ENCODE assay signal across 1 cellular context in the genomic region with DNA sequence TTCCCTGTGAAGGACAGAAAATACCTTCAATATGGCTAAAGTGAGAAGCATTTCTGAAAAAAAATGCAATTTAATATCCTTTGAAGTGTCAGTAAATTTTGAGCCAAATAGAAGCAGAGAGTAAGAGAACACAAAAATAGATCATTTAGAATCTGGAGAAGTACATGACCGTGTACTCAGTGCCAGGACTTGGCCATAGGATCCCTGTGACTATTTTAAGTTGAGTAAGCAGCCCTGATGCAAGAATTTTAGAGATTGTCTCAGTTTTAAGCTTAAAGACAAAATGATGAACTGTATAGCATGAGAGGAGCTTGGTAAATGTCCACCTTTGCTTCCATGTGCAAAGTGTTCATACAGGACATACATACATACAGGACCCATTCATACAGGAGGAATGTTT.
A peak's percentile ranks its signal among the peaks of the same experiment; 100 is the strongest.
TF ChIP-seq lines count a peak whose summit lies in the region.

No MANE protein-coding gene starts in this region.

TF ChIP-seq in HEK293, 187 proteins besides CTCF, POLR2A, EP300 and RAD21 (continued from another document):
- TF ChIP-seq, protein P1, sequence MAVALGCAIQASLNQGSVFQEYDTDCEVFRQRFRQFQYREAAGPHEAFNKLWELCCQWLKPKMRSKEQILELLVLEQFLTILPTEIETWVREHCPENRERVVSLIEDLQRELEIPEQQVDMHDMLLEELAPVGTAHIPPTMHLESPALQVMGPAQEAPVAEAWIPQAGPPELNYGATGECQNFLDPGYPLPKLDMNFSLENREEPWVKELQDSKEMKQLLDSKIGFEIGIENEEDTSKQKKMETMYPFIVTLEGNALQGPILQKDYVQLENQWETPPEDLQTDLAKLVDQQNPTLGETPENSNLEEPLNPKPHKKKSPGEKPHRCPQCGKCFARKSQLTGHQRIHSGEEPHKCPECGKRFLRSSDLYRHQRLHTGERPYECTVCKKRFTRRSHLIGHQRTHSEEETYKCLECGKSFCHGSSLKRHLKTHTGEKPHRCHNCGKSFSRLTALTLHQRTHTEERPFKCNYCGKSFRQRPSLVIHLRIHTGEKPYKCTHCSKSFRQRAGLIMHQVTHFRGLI (tag by site-specific recombination; IDR thresholded peaks at IDR 0.05), result no peak
- TF ChIP-seq, protein P2, sequence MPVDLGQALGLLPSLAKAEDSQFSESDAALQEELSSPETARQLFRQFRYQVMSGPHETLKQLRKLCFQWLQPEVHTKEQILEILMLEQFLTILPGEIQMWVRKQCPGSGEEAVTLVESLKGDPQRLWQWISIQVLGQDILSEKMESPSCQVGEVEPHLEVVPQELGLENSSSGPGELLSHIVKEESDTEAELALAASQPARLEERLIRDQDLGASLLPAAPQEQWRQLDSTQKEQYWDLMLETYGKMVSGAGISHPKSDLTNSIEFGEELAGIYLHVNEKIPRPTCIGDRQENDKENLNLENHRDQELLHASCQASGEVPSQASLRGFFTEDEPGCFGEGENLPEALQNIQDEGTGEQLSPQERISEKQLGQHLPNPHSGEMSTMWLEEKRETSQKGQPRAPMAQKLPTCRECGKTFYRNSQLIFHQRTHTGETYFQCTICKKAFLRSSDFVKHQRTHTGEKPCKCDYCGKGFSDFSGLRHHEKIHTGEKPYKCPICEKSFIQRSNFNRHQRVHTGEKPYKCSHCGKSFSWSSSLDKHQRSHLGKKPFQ (tag by site-specific recombination; IDR thresholded peaks at IDR 0.05), result no peak
- no peak for TF ChIP-seq ZNF132 (tag by site-specific recombination; IDR thresholded peaks at IDR 0.05; ENCODE audit: borderline replicate concordance)
- no peak for TF ChIP-seq ZNF521 (tag by site-specific recombination; IDR thresholded peaks at IDR 0.05)
- peak; percentile 65 for TF ChIP-seq ZNF660 (tag by site-specific recombination; IDR thresholded peaks at IDR 0.05)
- TF ChIP-seq, protein P3, sequence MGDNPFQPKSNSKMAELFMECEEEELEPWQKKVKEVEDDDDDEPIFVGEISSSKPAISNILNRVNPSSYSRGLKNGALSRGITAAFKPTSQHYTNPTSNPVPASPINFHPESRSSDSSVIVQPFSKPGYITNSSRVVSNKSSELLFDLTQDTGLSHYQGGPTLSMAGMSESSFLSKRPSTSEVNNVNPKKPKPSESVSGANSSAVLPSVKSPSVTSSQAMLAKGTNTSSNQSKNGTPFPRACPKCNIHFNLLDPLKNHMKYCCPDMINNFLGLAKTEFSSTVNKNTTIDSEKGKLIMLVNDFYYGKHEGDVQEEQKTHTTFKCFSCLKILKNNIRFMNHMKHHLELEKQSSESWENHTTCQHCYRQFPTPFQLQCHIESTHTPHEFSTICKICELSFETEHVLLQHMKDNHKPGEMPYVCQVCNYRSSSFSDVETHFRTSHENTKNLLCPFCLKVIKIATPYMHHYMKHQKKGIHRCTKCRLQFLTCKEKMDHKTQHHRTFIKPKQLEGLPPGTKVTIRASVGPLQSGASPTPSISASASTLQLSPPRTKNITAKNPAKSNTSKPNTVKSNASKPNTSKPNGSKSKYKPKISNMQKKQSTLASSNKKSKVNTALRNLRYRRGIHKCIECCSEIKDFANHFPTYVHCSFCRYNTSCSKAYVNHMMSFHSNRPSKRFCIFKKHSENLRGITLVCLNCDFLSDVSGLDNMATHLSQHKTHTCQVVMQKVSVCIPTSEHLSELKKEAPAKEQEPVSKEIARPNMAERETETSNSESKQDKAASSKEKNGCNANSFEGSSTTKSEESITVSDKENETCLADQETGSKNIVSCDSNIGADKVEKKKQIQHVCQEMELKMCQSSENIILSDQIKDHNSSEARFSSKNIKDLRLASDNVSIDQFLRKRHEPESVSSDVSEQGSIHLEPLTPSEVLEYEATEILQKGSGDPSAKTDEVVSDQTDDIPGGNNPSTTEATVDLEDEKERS (tag by site-specific recombination; IDR thresholded peaks at IDR 0.05), result no peak
